Comparison of ENCODE assay signal across 8 cellular contexts in genomic region chr2:95414015-95414594, GRCh38. TPM values are rescaled to one million over a fixed set of nuclear protein-coding genes. Genes with fewer than 3 reads are reported as not detected.
DNase-seq lines count a peak whose midpoint lies in the region; ATAC-seq, FAIRE-seq and TF ChIP-seq lines count a peak whose summit lies in the region.
"Not testable (repeated sequence)": the region's sequence is repeated elsewhere in the genome, so short reads cannot be mapped to it uniquely, and the experiment has no call there.

No MANE protein-coding gene starts in this region.

- POLR2A ChIA-PET in K562 (lab: Yijun Ruan, JAX): not testable (repeated sequence)

- not testable (repeated sequence) for H3K9me1 ChIP-seq in K562 (ENCODE audit: control insufficient read depth, insufficient read depth, low read length)

- TF ChIP-seq RAD21 in K562 (CRISPR knock-in tag; conservative IDR thresholded peaks at IDR 0.05 in 1 of 2, IDR thresholded peaks at IDR 0.05 in 1 of 2): peak; percentile 71 to 78

- CTCF ChIA-PET in K562 (lab: Yijun Ruan, JAX; ENCODE audit: low intra/inter-chr PET ratio): interaction anchor here (1.2 kb wide), 1 partner anchor 315 kb away, joined by 5 read pairs; no protein-coding TSS in a partner anchor

- not testable (repeated sequence) for H3K9ac ChIP-seq in K562 (ENCODE audit: insufficient read depth in 1 of 2, low read depth in 2 of 2, low read length in 2 of 2)

- intact Hi-C loops in K562 (cut with micrococcal nuclease); sciatic nerve (cut with DNase I): not testable (repeated sequence)

- not testable (repeated sequence) for H3K4me2 ChIP-seq in K562 (ENCODE audit: insufficient read depth, low read length); hepatocyte

- in situ Hi-C loops in K562 (cut with MboI): not testable (repeated sequence)

- ATAC-seq in GM18909 (IDR thresholded peaks at IDR 0.05; ENCODE audit: poor library complexity, unreplicated experiment) (peak; percentile 80), HG03280 (IDR thresholded peaks at IDR 0.05; ENCODE audit: unreplicated experiment) (peak; percentile 81), K562 (peak; percentile 97), sciatic nerve (peak; percentile 95)

- TF ChIP-seq CTCF in WERI-Rb-1 (IDR thresholded peaks at IDR 0.05; ENCODE audit: low read depth, low read length) (peak; percentile 78), K562 (IDR thresholded peaks at IDR 0.05 in 2 of 3, conservative IDR thresholded peaks at IDR 0.05 in 1 of 3; ENCODE audit: insufficient read depth in 2 of 3, low read depth in 1 of 3, low read length in 3 of 3) (peak; percentile 73 to 74 (median 74)), hepatocyte (IDR thresholded peaks at IDR 0.05; ENCODE audit: poor library complexity) (peak; percentile 75)

- TF ChIP-seq EP300 in K562 (IDR thresholded peaks at IDR 0.05; ENCODE audit: low read length): not testable (repeated sequence)

- not testable (repeated sequence) for H4K20me1 ChIP-seq in K562 (replicated peaks; ENCODE audit: control insufficient read depth, insufficient read depth, low read length); hepatocyte (ENCODE audit: insufficient read depth, poor library complexity, severe bottlenecking)

- not testable (repeated sequence) for H3K4me3 ChIP-seq in WERI-Rb-1 (ENCODE audit: low read depth, low read length); K562; hepatocyte

- H3K79me2 ChIP-seq in K562 (ENCODE audit: control insufficient read depth, insufficient read depth, low read length); hepatocyte: not testable (repeated sequence)

- DNase-seq in AG08396 (ENCODE audit: low spot score) (peak; percentile 68), NCI-H2227 treated with DMSO at 0.1 percent for 48 hours (lab: John Stamatoyannopoulos, UW) (peak; percentile 41), WERI-Rb-1 (peak; percentile 87), K562 (ENCODE audit: extremely low read depth in 1 of 4, low spot score in 3 of 4) (peak; percentile 44 to 80 (median 52)), hepatocyte (ENCODE audit: low spot score) (peak; percentile 78), sciatic nerve (ENCODE audit: low spot score) (peak; percentile 90)

- TF ChIP-seq POLR2A in K562 (conservative IDR thresholded peaks at IDR 0.05): not testable (repeated sequence)

- BruUV-seq in K562 (replicated peaks; lab: Mats Ljungman, UMichigan): not testable (repeated sequence)

- not testable (repeated sequence) for H3K36me3 ChIP-seq in WERI-Rb-1; K562 (ENCODE audit: control insufficient read depth, insufficient read depth, low read length); hepatocyte (replicated peaks; ENCODE audit: insufficient read depth, low read depth)

- peak; percentile 67 for FAIRE-seq in K562 (lab: Jason Lieb, UNC)

- 4% methylated on average over 4 of the region's 9 CpGs for WGBS in K562 (ENCODE audit: insufficient coverage, low coverage, missing lambda C conversion rate)
- 52% methylated on average over 6 of the region's 9 CpGs for WGBS in hepatocyte (ENCODE audit: low lambda C conversion rate, missing lambda C conversion rate)

- not testable (repeated sequence) for H3K27me3 ChIP-seq in WERI-Rb-1 (ENCODE audit: insufficient read depth, low read depth, severe bottlenecking); K562 (ENCODE audit: control insufficient read depth in 2 of 2, insufficient read depth in 2 of 2, low read length in 2 of 2); hepatocyte

- H3K27ac ChIP-seq in WERI-Rb-1; K562 (ENCODE audit: extremely low read depth, low read depth, low read length); hepatocyte: not testable (repeated sequence)

- H3K4me1 ChIP-seq in K562 (replicated peaks in 1 of 2; ENCODE audit: control insufficient read depth in 2 of 2, insufficient read depth in 2 of 2, low read length in 2 of 2); hepatocyte (ENCODE audit: insufficient read depth): not testable (repeated sequence)

- not testable (repeated sequence) for H3K9me2 ChIP-seq in hepatocyte (replicated peaks; ENCODE audit: insufficient read depth)

- not testable (repeated sequence) for H3K9me3 ChIP-seq in WERI-Rb-1 (ENCODE audit: severe bottlenecking); K562 (replicated peaks; ENCODE audit: control insufficient read depth, insufficient read depth, low read depth, low read length); hepatocyte (ENCODE audit: low read depth)

- not testable (repeated sequence) for H2AFZ ChIP-seq in K562 (ENCODE audit: low read depth, low read length); hepatocyte

TF ChIP-seq in K562, 482 proteins besides CTCF, POLR2A, EP300 and RAD21:
- 0 out of 2 replicates have a peak, but pooled peaks have one; percentile 17 for TF ChIP-seq RB1 (IDR thresholded peaks at IDR 0.05; ENCODE audit: low read depth)
- peak; percentile 15; the same call in 1 of the 2 replicates for TF ChIP-seq TFAP4 (CRISPR knock-in tag; IDR thresholded peaks at IDR 0.05; ENCODE audit: borderline replicate concordance)
- TF ChIP-seq ARID2 (IDR thresholded peaks at IDR 0.05): 0 out of 2 replicates have a peak, but pooled peaks have one; percentile 30
- peak; percentile 54 for TF ChIP-seq SMC3 (conservative IDR thresholded peaks at IDR 0.05; ENCODE audit: insufficient read depth, low read depth, low read length)
- TF ChIP-seq CC2D1A (IDR thresholded peaks at IDR 0.05): 0 out of 2 replicates have a peak, but pooled peaks have one; percentile 20
- peak; percentile 27 for TF ChIP-seq CTCFL (IDR thresholded peaks at IDR 0.05; ENCODE audit: borderline replicate concordance, insufficient read depth, low read depth, low read length, poor library complexity, severe bottlenecking)
- peak; percentile 62 for TF ChIP-seq DEAF1 (CRISPR knock-in tag; IDR thresholded peaks at IDR 0.05)
- peak; percentile 71 for TF ChIP-seq DACH1 (IDR thresholded peaks at IDR 0.05; ENCODE audit: partially characterized antibody)
- peak; percentile 42; the same call in 1 of the 2 replicates for TF ChIP-seq KLF16 (IDR thresholded peaks at IDR 0.05)

RNA-seq across cellular contexts. Expression of gene FAHD2A, which starts 11.6 kb away (rescaled TPM):
- total RNA-seq in K562 (2011; cell fraction: chromatin; rRNA removed; ENCODE audit: low replicate concordance): 52.2 and 88.3 TPM in 2 replicates
- 76.5 and 80.0 TPM in 2 replicates for total RNA-seq in K562 (2011; cell fraction: nucleolus; rRNA removed)
- 71.1 and 87.4 TPM in 2 replicates for total RNA-seq in K562 (2011; cell fraction: nucleoplasm; rRNA removed)
- total RNA-seq in K562 (2014; rRNA removed) (31.8 and 40.7 TPM in 2 replicates), K562 (2014; rRNA removed; fragmentation: Illumina TruSeq; extraction: Trizol) (22.4 and 30.3 TPM in 2 replicates), K562 (2015; rRNA removed; fragmentation: Illumina TruSeq; extraction: Trizol) (28.4 and 29.2 TPM in 2 replicates), K562 (2021) (36.6 and 37.5 TPM in 2 replicates), hepatocyte (29.1 and 30.1 TPM in 2 replicates), sciatic nerve (31.8 TPM)
- polyA plus RNA-seq in K562 (2011; rRNA removed) (41.0 and 53.4 TPM in 2 replicates), K562 (2014; fragmentation: Illumina TruSeq; extraction: Trizol) (34.8 and 35.9 TPM in 2 replicates), K562 (2014; fragmentation: Nextera tagmentation; extraction: Ambion mirVana) (10 to 100 TPM; 13.8 to 21.0 TPM), K562 (2014; rRNA removed) (30.4 and 38.3 TPM in 2 replicates), hepatocyte (33.3 and 36.9 TPM in 2 replicates)
- 45.5 and 47.0 TPM in 2 replicates for polyA plus RNA-seq in K562 (2011; cell fraction: cytosol; rRNA removed)
- 139 and 155 TPM in 2 replicates for polyA plus RNA-seq in K562 (2011; cell fraction: nucleus; rRNA removed)
- 22.1 and 42.2 TPM in 2 replicates for polyA plus RNA-seq in K562 (2012)
- polyA minus RNA-seq in K562 (2011; rRNA and poly(A)+ RNA removed): 33.9 and 36.1 TPM in 2 replicates
- polyA minus RNA-seq in K562 (2011; cell fraction: cytosol; rRNA and poly(A)+ RNA removed): 25.0 and 26.4 TPM in 2 replicates
- polyA minus RNA-seq in K562 (2011; cell fraction: nucleus; rRNA and poly(A)+ RNA removed): 39.6 and 44.7 TPM in 2 replicates
